In genomic region chr2:122707224-122707824, GRCh38 we compare ENCODE assay signal across 14 cellular contexts.
DNase-seq lines count a peak whose midpoint lies in the region; ATAC-seq and TF ChIP-seq lines count a peak whose summit lies in the region.
"Had no signal": no experiment of that assay in that cellular context is flagged by ENCODE, and none has a peak within 500 bp of the region (broad histone marks: within the 10 kb centered on the region; RNA-seq: fewer than 3 reads in every experiment).

No MANE protein-coding gene starts in this region.

- ATAC-seq in HG02798 (IDR thresholded peaks at IDR 0.05; ENCODE audit: poor library complexity, unreplicated experiment) (peak; percentile 74), HG03565 (IDR thresholded peaks at IDR 0.05; ENCODE audit: unreplicated experiment) (peak; percentile 34), HG03108 (IDR thresholded peaks at IDR 0.05; ENCODE audit: unreplicated experiment) (no peak)
- ATAC-seq: foreskin keratinocyte, K562 had no signal

- H3K9me3 Mint-ChIP-seq in CD14-positive monocyte, result peaks cover 9 to 26% (median 14%) of the 10 kb centered on the region in 7 donors
- H3K9me3 Mint-ChIP-seq: activated B cell treated with CpG ODN at 0.5 μM for 24 hours had no signal

- no peaks in the 10 kb centered on the region for H3K36me3 Mint-ChIP-seq in CD14-positive monocyte

- peak overlapping the region in 4 of 7 donors; percentile 28 to 70 (median 47) for H3K27ac Mint-ChIP-seq in CD14-positive monocyte
- H3K27ac Mint-ChIP-seq: activated B cell treated with CpG ODN at 0.5 μM for 24 hours, progenitor cell of endocrine pancreas had no signal

- no peak for DNase-seq in CD14-positive monocyte (ENCODE audit: low spot score)
- no peak for DNase-seq in coronary artery (ENCODE audit: low spot score)
- DNase-seq in caudate nucleus (lab: John Stamatoyannopoulos, UW), result no peak
- DNase-seq in cerebellum (ENCODE audit: low spot score), result no peak
- DNase-seq: activated B cell treated with CpG ODN at 0.5 μM for 24 hours; foreskin keratinocyte; mesendoderm; stimulated activated CD4-positive, alpha-beta T cell treated with anti-CD3 and anti-CD28 coated beads, Interleukin-4, amount 100 ng/mL, for 1 hour had no signal

- H3K27ac ChIP-seq in coronary artery, result no peak overlapping the region
- no peak overlapping the region for H3K27ac ChIP-seq in caudate nucleus (ENCODE audit: low read depth, low read length)
- H3K27ac ChIP-seq: foreskin keratinocyte had no signal

- TF ChIP-seq POLR2A in GM19193 (IDR thresholded peaks at IDR 0.05; ENCODE audit: extremely low read depth, insufficient read depth, insufficient read length), result peak; percentile 19

- H3K27me3 Mint-ChIP-seq in CD14-positive monocyte (ENCODE audit: low read depth in 3 of 3), result no peaks in the 10 kb centered on the region
- H3K27me3 Mint-ChIP-seq: activated B cell treated with CpG ODN at 0.5 μM for 24 hours, progenitor cell of endocrine pancreas had no signal

- no peak for TF ChIP-seq CTCF in CD14-positive monocyte (IDR thresholded peaks at IDR 0.05)
- no peak for TF ChIP-seq CTCF in coronary artery (IDR thresholded peaks at IDR 0.05)

- H3K4me3 Mint-ChIP-seq in CD14-positive monocyte, result no peak overlapping the region
- H3K4me3 Mint-ChIP-seq: activated B cell treated with CpG ODN at 0.5 μM for 24 hours had no signal

- intact Hi-C loops in CD14-positive monocyte (cut with micrococcal nuclease), result no loop called here

- peaks cover 11% of the 10 kb centered on the region for H3K4me1 Mint-ChIP-seq in CD14-positive monocyte
- H3K4me1 Mint-ChIP-seq: activated B cell treated with CpG ODN at 0.5 μM for 24 hours had no signal

- H3K4me3 ChIP-seq in coronary artery, result no peak overlapping the region
- H3K4me3 ChIP-seq: K562 had no signal
